Comparison of ENCODE assay signal across 1 cellular context in genomic region chr19:2167896-2168618, GRCh38.
A peak's percentile ranks its signal among the peaks of the same experiment; 100 is the strongest.
TF ChIP-seq lines count a peak whose summit lies in the region.

No MANE protein-coding gene starts in this region.

TF ChIP-seq in K562, 482 proteins besides CTCF, POLR2A, EP300 and RAD21 (continued from another document and continues in another):
- TF ChIP-seq ZNF592 (IDR thresholded peaks at IDR 0.05) (peak; percentile 19; the same call in 1 of the 2 replicates), HMGXB4 (CRISPR knock-in tag; IDR thresholded peaks at IDR 0.05) (no peak), RREB1 (CRISPR knock-in tag; IDR thresholded peaks at IDR 0.05) (no peak), POLR3G (IDR thresholded peaks at IDR 0.05; ENCODE audit: extremely low read depth, insufficient read length, insufficient replicate concordance) (no peak), COPS2 (conservative IDR thresholded peaks at IDR 0.05) (no peak), NCOA1 (IDR thresholded peaks at IDR 0.05; ENCODE audit: low read depth) (0 out of 2 replicates have a peak, but pooled peaks have one; percentile 30), ZNF274 (IDR thresholded peaks at IDR 0.05; ENCODE audit: borderline replicate concordance, low read depth, low read length) (no peak), ZNF584 (CRISPR knock-in tag; IDR thresholded peaks at IDR 0.05; ENCODE audit: low read depth) (no peak), HNRNPH1 (optimal IDR thresholded peaks at IDR 0.05; ENCODE audit: low read depth, low read length) (no peak), ZNF165 (CRISPR knock-in tag; IDR thresholded peaks at IDR 0.05; ENCODE audit: borderline replicate concordance) (no peak), SLC30A9 (CRISPR knock-in tag; IDR thresholded peaks at IDR 0.05) (no peak), PRMT5 (CRISPR knock-in tag; IDR thresholded peaks at IDR 0.05) (no peak), EZH2 (IDR thresholded peaks at IDR 0.05; ENCODE audit: borderline replicate concordance, low read depth, low read length) (no peak), ZBED1 (IDR thresholded peaks at IDR 0.05) (no peak), ELK1 (CRISPR knock-in tag; IDR thresholded peaks at IDR 0.05) (no peak), CREM (IDR thresholded peaks at IDR 0.05; ENCODE audit: low read depth) (0 out of 2 replicates have a peak, but pooled peaks have one; percentile 28), ETV6 (IDR thresholded peaks at IDR 0.05; ENCODE audit: borderline replicate concordance in 1 of 2, low read depth in 2 of 2, low read length in 1 of 2) (0 out of 4 replicates have a peak, but pooled peaks of 1 of the 2 experiments have one; percentile 28), ETV6 (CRISPR knock-in tag; IDR thresholded peaks at IDR 0.05; ENCODE audit: borderline replicate concordance) (no peak), TBL1XR1 (IDR thresholded peaks at IDR 0.05; ENCODE audit: low read length in 2 of 2) (peak in 1 of 2 experiments; percentile 58; a peak in 1 of 4 replicates), TFAP4 (CRISPR knock-in tag; IDR thresholded peaks at IDR 0.05; ENCODE audit: borderline replicate concordance) (peak; percentile 18; the same call in 1 of the 2 replicates), NCOR1 (IDR thresholded peaks at IDR 0.05) (peak; percentile 58; the same call in 1 of the 2 replicates), PATZ1 (CRISPR knock-in tag; IDR thresholded peaks at IDR 0.05; ENCODE audit: borderline replicate concordance) (no peak), CAMTA2 (CRISPR knock-in tag; conservative IDR thresholded peaks at IDR 0.05) (no peak), ZNF253 (CRISPR knock-in tag; conservative IDR thresholded peaks at IDR 0.05) (no peak), RBM15 (IDR thresholded peaks at IDR 0.05; ENCODE audit: insufficient read depth, low read length) (no peak), MEF2D (tag; conservative IDR thresholded peaks at IDR 0.05; ENCODE audit: low read depth) (peak; percentile 38; the same call in 1 of the 2 replicates), EGR1 (conservative IDR thresholded peaks at IDR 0.05) (peak; percentile 83), CEBPB (tag; IDR thresholded peaks at IDR 0.05) (0 out of 2 replicates have a peak, but pooled peaks have one; percentile 6), ZNF280A (IDR thresholded peaks at IDR 0.05; ENCODE audit: low read depth, partially characterized antibody) (no peak), ZNF140 (CRISPR knock-in tag; IDR thresholded peaks at IDR 0.05) (no peak), VEZF1 (CRISPR knock-in tag; IDR thresholded peaks at IDR 0.05) (peak; percentile 81), SETDB1 (IDR thresholded peaks at IDR 0.05; ENCODE audit: low read length) (no peak), HOXB6 (CRISPR knock-in tag; IDR thresholded peaks at IDR 0.05; ENCODE audit: borderline replicate concordance) (no peak), ZBTB7A (IDR thresholded peaks at IDR 0.05; ENCODE audit: borderline replicate concordance, control insufficient read depth, low read depth, low read length) (peak; percentile 86; the same call in 1 of the 2 replicates), PBX2 (CRISPR knock-in tag; IDR thresholded peaks at IDR 0.05; ENCODE audit: low read depth) (no peak), PBX2 (tag; conservative IDR thresholded peaks at IDR 0.05; ENCODE audit: low read depth) (no peak), RNF2 (IDR thresholded peaks at IDR 0.05) (peak; percentile 57; the same call in 1 of the 2 replicates)
